23 cellular contexts compared by ENCODE assay signal in the genomic region with DNA sequence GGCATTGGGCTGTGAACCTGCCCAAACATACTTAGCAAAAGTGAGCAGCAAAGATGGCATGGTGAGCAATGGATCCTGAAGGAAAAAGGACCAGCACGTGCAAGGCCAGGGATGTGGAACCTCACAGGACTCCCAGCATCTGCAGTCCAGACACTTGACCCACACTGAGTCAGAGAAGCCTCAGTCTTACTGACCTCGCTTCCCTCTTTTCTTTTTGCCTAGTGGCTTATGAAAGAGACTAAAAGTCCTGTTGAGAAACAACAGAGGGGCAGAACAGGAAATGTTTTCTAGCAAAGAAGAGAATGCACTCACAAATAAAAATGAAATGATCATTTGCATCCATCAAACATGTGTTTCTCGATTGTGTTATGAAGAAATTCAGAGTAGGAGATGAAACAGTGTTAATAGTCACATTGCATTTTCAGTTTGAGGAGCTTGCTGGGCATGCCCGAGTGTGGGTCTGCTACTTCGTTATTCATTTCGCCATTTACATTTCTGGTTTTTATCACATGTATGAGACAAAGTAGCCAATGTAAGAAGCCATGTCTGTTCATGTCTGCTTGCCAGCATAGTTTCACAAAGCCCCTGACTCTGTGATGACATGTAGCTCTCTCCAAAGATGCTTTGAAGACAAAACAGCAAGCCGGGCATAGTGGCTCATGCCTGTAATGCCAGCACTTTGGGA.
DNase-seq lines count a peak whose midpoint lies in the region; ATAC-seq, FAIRE-seq and TF ChIP-seq lines count a peak whose summit lies in the region.
"Had no signal": no experiment of that assay in that cellular context is flagged by ENCODE, and none has a peak within 500 bp of the region (broad histone marks: within the 10 kb centered on the region; RNA-seq: fewer than 3 reads in every experiment).

No MANE protein-coding gene starts in this region.

- H3K36me3 ChIP-seq in HepG2 (replicated peaks in 1 of 2; ENCODE audit: control insufficient read depth in 1 of 2, insufficient read depth in 2 of 2, low read length in 2 of 2) (no peaks in the 10 kb centered on the region), right lobe of liver (no peaks in the 10 kb centered on the region)
- H3K36me3 ChIP-seq in naive thymus-derived CD4-positive, alpha-beta T cell (ENCODE audit: control insufficient read depth in 2 of 3, insufficient read depth in 3 of 3, low read length in 3 of 3), result no peaks in the 10 kb centered on the region
- H3K36me3 ChIP-seq: thoracic aorta had no signal

- intact Hi-C loops in HepG2 (cut with micrococcal nuclease; ENCODE audit: unreplicated experiment) (no loop called here), right lobe of liver (cut with DNase I) (no loop called here)
- intact Hi-C loops in naive thymus-derived CD4-positive, alpha-beta T cell (cut with micrococcal nuclease), result no loop called here

- ATAC-seq in HepG2 (no peak), right lobe of liver (no peak), GM21515 (IDR thresholded peaks at IDR 0.05; ENCODE audit: unreplicated experiment) (no peak)
- ATAC-seq in naive thymus-derived CD4-positive, alpha-beta T cell, result no peak
- ATAC-seq: K562 had no signal

- no peak for FAIRE-seq in HepG2 (lab: Jason Lieb, UNC)
- FAIRE-seq: A204.1, GM18507, H54, K562, kidney, RCC 7860, TTC549 had no signal

- TF ChIP-seq POLR2A in HepG2 (IDR thresholded peaks at IDR 0.05; ENCODE audit: insufficient read depth in 1 of 2, low read depth in 2 of 2, low read length in 2 of 2) (no peak), right lobe of liver (IDR thresholded peaks at IDR 0.05) (no peak), NB4 (IDR thresholded peaks at IDR 0.05; ENCODE audit: extremely low read depth, insufficient read length) (no peak)

- H3K4me2 ChIP-seq in HepG2 (ENCODE audit: low read depth, low read length), result no peak overlapping the region

- H3K4me1 ChIP-seq in HepG2 (ENCODE audit: insufficient read depth, low read length) (peaks cover 63% of the 10 kb centered on the region), right lobe of liver (peaks cover 0 to 12% (median 5%) of the 10 kb centered on the region in 4 donors)
- H3K4me1 ChIP-seq in naive thymus-derived CD4-positive, alpha-beta T cell (ENCODE audit: control insufficient read depth in 2 of 2, insufficient read depth in 2 of 2, low read length in 2 of 2), result no peaks in the 10 kb centered on the region

- peak overlapping the region; percentile 20 for H2AFZ ChIP-seq in HepG2 (ENCODE audit: low read length)

- in situ Hi-C loops in HepG2 (cut with HindIII; ENCODE audit: extremely low pct_ligation_motif_present, low pct_unique_long_range_greater_than_20kb), result no loop called here

- H3K79me2 ChIP-seq in HepG2 (ENCODE audit: insufficient read depth, low read length), result no peaks in the 10 kb centered on the region

- H3K9me3 ChIP-seq in HepG2 (ENCODE audit: low read length) (no peaks in the 10 kb centered on the region), right lobe of liver (no peaks in the 10 kb centered on the region)
- no peaks in the 10 kb centered on the region for H3K9me3 ChIP-seq in naive thymus-derived CD4-positive, alpha-beta T cell (ENCODE audit: control insufficient read depth in 2 of 3, low read length in 3 of 3)
- H3K9me3 ChIP-seq: thoracic aorta had no signal

- H4K20me1 ChIP-seq in HepG2 (ENCODE audit: insufficient read depth, low read length), result no peaks in the 10 kb centered on the region

- H3K4me1 Mint-ChIP-seq in naive thymus-derived CD4-positive, alpha-beta T cell, result no peaks in the 10 kb centered on the region
- H3K4me1 Mint-ChIP-seq: central memory CD8-positive, alpha-beta T cell had no signal

- H3K27ac Mint-ChIP-seq in naive thymus-derived CD4-positive, alpha-beta T cell, result no peak overlapping the region

- no peak overlapping the region for H3K4me3 Mint-ChIP-seq in naive thymus-derived CD4-positive, alpha-beta T cell
- H3K4me3 Mint-ChIP-seq: central memory CD8-positive, alpha-beta T cell; neural crest cell had no signal

- TF ChIP-seq RAD21 in HepG2 (CRISPR knock-in tag; IDR thresholded peaks at IDR 0.05), result no peak

- TF ChIP-seq EP300 in HepG2 (IDR thresholded peaks at IDR 0.05; ENCODE audit: low read depth in 2 of 2, low read length in 2 of 2), result no peak
- TF ChIP-seq EP300 in HepG2 (CRISPR knock-in tag; IDR thresholded peaks at IDR 0.05; ENCODE audit: borderline replicate concordance), result no peak

- no peaks in the 10 kb centered on the region for H3K36me3 Mint-ChIP-seq in naive thymus-derived CD4-positive, alpha-beta T cell

- TF ChIP-seq CTCF in HepG2 (CRISPR knock-in tag; IDR thresholded peaks at IDR 0.05) (no peak), right lobe of liver (IDR thresholded peaks at IDR 0.05) (no peak), NB4 (IDR thresholded peaks at IDR 0.05; ENCODE audit: low read depth, low read length) (no peak), fibroblast of mammary gland (conservative IDR thresholded peaks at IDR 0.05; ENCODE audit: control insufficient read depth, insufficient read depth, low read depth, low read length) (no peak)

- no peak overlapping the region for H3K9ac ChIP-seq in HepG2 (ENCODE audit: insufficient read depth, low read depth, low read length)

- POLR2A ChIA-PET in HepG2 (lab: Yijun Ruan, JAX), result no interaction called here
- POLR2A ChIA-PET in naive thymus-derived CD4-positive, alpha-beta T cell (lab: Charles Lee), result no interaction called here

- no peaks in the 10 kb centered on the region for H3K9me3 Mint-ChIP-seq in naive thymus-derived CD4-positive, alpha-beta T cell
- H3K9me3 Mint-ChIP-seq: central memory CD8-positive, alpha-beta T cell; neural crest cell had no signal

- peaks cover 0 to 17% (median 9%) of the 10 kb centered on the region in 5 donors for H3K27me3 Mint-ChIP-seq in naive thymus-derived CD4-positive, alpha-beta T cell

- H3K27me3 ChIP-seq in HepG2 (ENCODE audit: control insufficient read depth in 1 of 2, insufficient read depth in 2 of 2, low read length in 2 of 2) (no peaks in the 10 kb centered on the region), right lobe of liver (no peaks in the 10 kb centered on the region)
- H3K27me3 ChIP-seq in naive thymus-derived CD4-positive, alpha-beta T cell (ENCODE audit: control insufficient read depth in 2 of 2, insufficient read depth in 2 of 2, low read length in 2 of 2), result no peaks in the 10 kb centered on the region

- BruUV-seq in HepG2 (replicated peaks; lab: Mats Ljungman, UMichigan), result no TSS peak

- H3K4me3 ChIP-seq in HepG2 (replicated peaks in 1 of 3; ENCODE audit: insufficient read depth in 1 of 3, low read depth in 2 of 3, low read length in 3 of 3), result no peak overlapping the region
- H3K4me3 ChIP-seq in right lobe of liver, result no peak overlapping the region
- no peak overlapping the region for H3K4me3 ChIP-seq in NB4 (ENCODE audit: low read depth, low read length)
- H3K4me3 ChIP-seq in fibroblast of mammary gland (ENCODE audit: control insufficient read depth, low read depth, low read length), result no peak overlapping the region
- H3K4me3 ChIP-seq in naive thymus-derived CD4-positive, alpha-beta T cell (ENCODE audit: low read length), result no peak overlapping the region
- H3K4me3 ChIP-seq: K562, thoracic aorta had no signal

- WGBS in HepG2 (ENCODE audit: low lambda C conversion rate), result 77% methylated on average over 7 of the region's 7 CpGs
- WGBS in right lobe of liver (ENCODE audit: insufficient coverage, low coverage, low lambda C conversion rate, missing lambda C conversion rate), result 78% methylated on average over 7 of the region's 7 CpGs

- CTCF ChIA-PET in HepG2 (lab: Yijun Ruan, JAX; ENCODE audit: low intra/inter-chr PET ratio, low total read pairs), result no interaction called here
- CTCF ChIA-PET in naive thymus-derived CD4-positive, alpha-beta T cell (lab: Charles Lee), result interaction anchor here (1.1 kb wide), 1 partner anchor 11 kb away, joined by 3 read pairs; no protein-coding TSS in a partner anchor

- no peak overlapping the region for H3K27ac ChIP-seq in HepG2 (ENCODE audit: extremely low read length, insufficient read depth, low read length)
- H3K27ac ChIP-seq in right lobe of liver, result no peak overlapping the region
- no peak overlapping the region for H3K27ac ChIP-seq in naive thymus-derived CD4-positive, alpha-beta T cell (ENCODE audit: low read depth, low read length)
- H3K27ac ChIP-seq: C4-2B, thoracic aorta had no signal

- DNase-seq in HepG2 (ENCODE audit: low spot score) (no peak), right lobe of liver (no peak), NB4 (ENCODE audit: low read depth) (peak; percentile 68), fibroblast of mammary gland (ENCODE audit: low read depth) (peak; percentile 61), midbrain (lab: John Stamatoyannopoulos, UW) (no peak)
- no peak for DNase-seq in activated T-cell treated with anti-CD3 and anti-CD28 coated beads, Interleukin-2, amount 50 U/mL, for 1 hour
- DNase-seq in naive thymus-derived CD4-positive, alpha-beta T cell, result no peak
- DNase-seq: activated CD4-positive, alpha-beta T cell treated with anti-CD3 and anti-CD28 coated beads for 48 hours; effector CD8-positive, alpha-beta T cell; hippocampal formation; kidney; NCI-H1417 had no signal

TF ChIP-seq in HepG2, 621 proteins besides CTCF, POLR2A, EP300 and RAD21:
- TF ChIP-seq ZNF552 (CRISPR knock-in tag; IDR thresholded peaks at IDR 0.05; ENCODE audit: borderline replicate concordance) (no peak), ZNF629 (CRISPR knock-in tag; conservative IDR thresholded peaks at IDR 0.05) (0 out of 2 replicates have a peak, but pooled peaks have one; percentile 18), ZNF709 (CRISPR knock-in tag; IDR thresholded peaks at IDR 0.05) (0 out of 2 replicates have a peak, but pooled peaks have one; percentile 32), HOXA7 (CRISPR knock-in tag; IDR thresholded peaks at IDR 0.05) (no peak)
TF ChIP-seq in HepG2: peak in this region for 2.

Comparison
In these comparisons a context has a peak if more than half of its experiments do, and no peak if none do; other contexts are left out.
1. DNase-seq: peak in NB4 (single experiment) and fibroblast of mammary gland (single experiment); none in HepG2 (single experiment), right lobe of liver (0 of 3), activated T-cell treated with anti-CD3 and anti-CD28 coated beads, Interleukin-2, amount 50 U/mL, for 1 hour (single experiment), midbrain (single experiment) and naive thymus-derived CD4-positive, alpha-beta T cell (0 of 9).